Comparison of ENCODE assay signal across 15 cellular contexts in genomic region chrX:31236231-31236630, GRCh38.
DNase-seq lines count a peak whose midpoint lies in the region; ATAC-seq and TF ChIP-seq lines count a peak whose summit lies in the region.
"Had no signal": no experiment of that assay in that cellular context is flagged by ENCODE, and none has a peak within 500 bp of the region (broad histone marks: within the 10 kb centered on the region; RNA-seq: fewer than 3 reads in every experiment).

No MANE protein-coding gene starts in this region.

- H3K27me3 ChIP-seq in Caco-2 (replicated peaks; ENCODE audit: control insufficient read depth, insufficient read depth, low read length), result no peaks in the 10 kb centered on the region
- H3K27me3 ChIP-seq: upper lobe of left lung had no signal

- H3K4me3 Mint-ChIP-seq in Caco-2 (ENCODE audit: unreplicated experiment), result no peak overlapping the region

- peak; percentile 68 for ATAC-seq in GM18498 (IDR thresholded peaks at IDR 0.05; ENCODE audit: unreplicated experiment)
- ATAC-seq in GM19463 (IDR thresholded peaks at IDR 0.05; ENCODE audit: unreplicated experiment), result peak; percentile 49
- peak; percentile 44 for ATAC-seq in HG02870 (IDR thresholded peaks at IDR 0.05; ENCODE audit: unreplicated experiment)
- ATAC-seq in GM19023 (IDR thresholded peaks at IDR 0.05; ENCODE audit: unreplicated experiment), result no peak
- ATAC-seq: left cardiac atrium had no signal

- H3K4me1 Mint-ChIP-seq in Caco-2 (ENCODE audit: low read depth, unreplicated experiment), result peaks cover 7% of the 10 kb centered on the region

- DNase-seq in NAMALWA (ENCODE audit: low spot score) (peak; percentile 58), Caco-2 (no peak), posterior vena cava (ENCODE audit: low spot score) (no peak), NCI-H510A (lab: John Stamatoyannopoulos, UW) (no peak)
- DNase-seq: activated CD4-positive, CD25-positive, alpha-beta regulatory T cell treated with anti-CD3 and anti-CD28 coated beads, Interleukin-2, amount 50 U/mL, for 72 hours; activated T-cell treated with anti-CD3 and anti-CD28 coated beads for 4 hours; DMS153; left cardiac atrium; NCI-H1048; NCI-H446; upper lobe of left lung had no signal

- BruUV-seq in Caco-2 (replicated peaks; lab: Mats Ljungman, UMichigan), result no TSS peak

- no peaks in the 10 kb centered on the region for H3K4me1 ChIP-seq in Caco-2
- H3K4me1 ChIP-seq: upper lobe of left lung had no signal

- POLR2A ChIA-PET in Caco-2 (lab: Charles Lee), result no interaction called here

- H3K9me3 Mint-ChIP-seq in Caco-2 (ENCODE audit: unreplicated experiment), result no peaks in the 10 kb centered on the region

- intact Hi-C loops in Caco-2 (cut with micrococcal nuclease; ENCODE audit: unreplicated experiment) (no loop called here), posterior vena cava (cut with DNase I) (no loop called here)

- peaks cover 18% of the 10 kb centered on the region for H3K36me3 Mint-ChIP-seq in Caco-2 (ENCODE audit: insufficient read depth, unreplicated experiment)

- H3K36me3 ChIP-seq in Caco-2 (ENCODE audit: control insufficient read depth, insufficient read depth, low read length), result no peaks in the 10 kb centered on the region
- H3K36me3 ChIP-seq: upper lobe of left lung had no signal

- TF ChIP-seq CTCF in Caco-2 (IDR thresholded peaks at IDR 0.05; ENCODE audit: insufficient read depth in 1 of 2, low read depth in 1 of 2, low read length in 1 of 2, severe bottlenecking in 1 of 2, unreplicated experiment in 1 of 2), result no peak

- CTCF ChIA-PET in Caco-2 (lab: Charles Lee), result no interaction called here

- no peaks in the 10 kb centered on the region for H3K27me3 Mint-ChIP-seq in Caco-2 (ENCODE audit: insufficient read depth, unreplicated experiment)

- no peak overlapping the region for H3K27ac Mint-ChIP-seq in Caco-2 (ENCODE audit: unreplicated experiment)

- H3K9me3 ChIP-seq in Caco-2, result no peaks in the 10 kb centered on the region
- H3K9me3 ChIP-seq: upper lobe of left lung had no signal

- H3K4me3 ChIP-seq in Caco-2 (ENCODE audit: low read depth, low read length), result no peak overlapping the region
- H3K4me3 ChIP-seq: upper lobe of left lung had no signal
